Comparison of ENCODE assay signal across 10 cellular contexts in genomic region chr10:114266521-114266920, GRCh38. TPM values are rescaled to one million over a fixed set of nuclear protein-coding genes. Genes with fewer than 3 reads are reported as not detected.
DNase-seq lines count a peak whose midpoint lies in the region; ATAC-seq, FAIRE-seq and TF ChIP-seq lines count a peak whose summit lies in the region.
"Had no signal": no experiment of that assay in that cellular context is flagged by ENCODE, and none has a peak within 500 bp of the region (broad histone marks: within the 10 kb centered on the region; RNA-seq: fewer than 3 reads in every experiment).

No MANE protein-coding gene starts in this region.

- DNase-seq in A172 (ENCODE audit: low spot score) (peak; percentile 67), NCI-H1092 treated with DMSO at 0.1 percent for 48 hours (lab: John Stamatoyannopoulos, UW) (peak; percentile 69), body of pancreas (peak; percentile 76 to 91 (median 88)), keratinocyte (ENCODE audit: low read depth, low spot score) (no peak), T-helper 17 cell (no peak), NCI-H1417 (lab: John Stamatoyannopoulos, UW) (no peak)
- DNase-seq in natural killer cell treated with Interleukin-12 subunit alpha and Interleukin-12 subunit beta and Interleukin-15 and Interleukin-18, amount 100 ng/mL, for 72 hours (ENCODE audit: low spot score): no peak

- H3K4me3 Mint-ChIP-seq in T-helper 17 cell: no peak overlapping the region
- H3K4me3 Mint-ChIP-seq in natural killer cell treated with Interleukin-12 subunit alpha and Interleukin-12 subunit beta and Interleukin-15 and Interleukin-18, amount 100 ng/mL, for 72 hours: no peak overlapping the region

- H3K27me3 Mint-ChIP-seq in T-helper 17 cell: peaks cover 22% of the 10 kb centered on the region
- peaks cover 0 to 6% of the 10 kb centered on the region in 2 donors for H3K27me3 Mint-ChIP-seq in natural killer cell treated with Interleukin-12 subunit alpha and Interleukin-12 subunit beta and Interleukin-15 and Interleukin-18, amount 100 ng/mL, for 72 hours

- H3K27ac Mint-ChIP-seq in T-helper 17 cell: no peak overlapping the region
- no peak overlapping the region for H3K27ac Mint-ChIP-seq in natural killer cell treated with Interleukin-12 subunit alpha and Interleukin-12 subunit beta and Interleukin-15 and Interleukin-18, amount 100 ng/mL, for 72 hours

- no peaks in the 10 kb centered on the region for H4K20me1 ChIP-seq in keratinocyte (ENCODE audit: control insufficient read depth, extremely low read depth, insufficient read depth, low read length)

- no peaks in the 10 kb centered on the region for H3K9me3 Mint-ChIP-seq in natural killer cell treated with Interleukin-12 subunit alpha and Interleukin-12 subunit beta and Interleukin-15 and Interleukin-18, amount 100 ng/mL, for 72 hours

- H3K36me3 ChIP-seq in body of pancreas (replicated peaks in 1 of 2; ENCODE audit: insufficient read depth in 1 of 2, low read depth in 2 of 2): no peaks in the 10 kb centered on the region
- H3K36me3 ChIP-seq in keratinocyte (ENCODE audit: control insufficient read depth in 2 of 2, extremely low read depth in 1 of 2, insufficient read depth in 2 of 2, low read length in 2 of 2): no peaks in the 10 kb centered on the region
- H3K36me3 ChIP-seq: vagina had no signal

- peak overlapping the region in 3 of 4 donors; percentile 31 to 64 (median 62) for H3K27ac ChIP-seq in body of pancreas
- H3K27ac ChIP-seq in keratinocyte (ENCODE audit: control insufficient read depth, insufficient read depth, low read length): peak overlapping the region; percentile 61
- H3K27ac ChIP-seq: vagina had no signal

- H3K9me3 ChIP-seq in body of pancreas: no peaks in the 10 kb centered on the region
- H3K9me3 ChIP-seq in keratinocyte (ENCODE audit: control insufficient read depth, low read depth, low read length): no peaks in the 10 kb centered on the region
- no peaks in the 10 kb centered on the region for H3K9me3 ChIP-seq in T-helper 17 cell (ENCODE audit: control insufficient read depth, low read length, poor library complexity, severe bottlenecking)
- H3K9me3 ChIP-seq: vagina had no signal

- TF ChIP-seq POLR2A in body of pancreas (IDR thresholded peaks at IDR 0.05): no peak

- no peak for TF ChIP-seq CTCF in body of pancreas (IDR thresholded peaks at IDR 0.05)
- no peak for TF ChIP-seq CTCF in keratinocyte (optimal IDR thresholded peaks at IDR 0.05 in 1 of 3, IDR thresholded peaks at IDR 0.05 in 1 of 3, conservative IDR thresholded peaks at IDR 0.05 in 1 of 3; ENCODE audit: extremely low read depth in 1 of 3, insufficient read depth in 2 of 3, low read length in 3 of 3)

- H2AFZ ChIP-seq in keratinocyte (ENCODE audit: control insufficient read depth, low read length): no peak overlapping the region

- intact Hi-C loops in body of pancreas (cut with DNase I): no loop called here

- peak; percentile 96 for FAIRE-seq in keratinocyte (lab: Jason Lieb, UNC)
- FAIRE-seq: TTC549 had no signal

- no peaks in the 10 kb centered on the region for H3K36me3 Mint-ChIP-seq in T-helper 17 cell (ENCODE audit: low read depth)
- no peaks in the 10 kb centered on the region for H3K36me3 Mint-ChIP-seq in natural killer cell treated with Interleukin-12 subunit alpha and Interleukin-12 subunit beta and Interleukin-15 and Interleukin-18, amount 100 ng/mL, for 72 hours

- no peaks in the 10 kb centered on the region for H3K27me3 ChIP-seq in body of pancreas
- no peaks in the 10 kb centered on the region for H3K27me3 ChIP-seq in keratinocyte (ENCODE audit: control insufficient read depth, extremely low read depth, insufficient read depth, low read length)
- H3K27me3 ChIP-seq: vagina had no signal

- dilution Hi-C loops in keratinocyte (cut with MboI; ENCODE audit: extremely low pct_ligation_motif_present, low sequenced_read_pairs): no loop called here

- H3K4me3 ChIP-seq in body of pancreas: no peak overlapping the region
- H3K4me3 ChIP-seq in keratinocyte (ENCODE audit: control insufficient read depth in 2 of 3, extremely low read depth in 1 of 3, insufficient read depth in 2 of 3, low read depth in 1 of 3, low read length in 3 of 3): no peak overlapping the region
- H3K4me3 ChIP-seq: vagina had no signal

- ATAC-seq in body of pancreas (peak; percentile 99), T-helper 17 cell (no peak), GM21526 (IDR thresholded peaks at IDR 0.05; ENCODE audit: low FRiP score, unreplicated experiment) (no peak)
- no peak for ATAC-seq in natural killer cell treated with Interleukin-12 subunit alpha and Interleukin-12 subunit beta and Interleukin-15 and Interleukin-18, amount 100 ng/mL, for 72 hours

- peak overlapping the region; percentile 43 for H3K9ac ChIP-seq in keratinocyte (ENCODE audit: control insufficient read depth, extremely low read depth, insufficient read depth, low read length)

- no peaks in the 10 kb centered on the region for H3K9me1 ChIP-seq in keratinocyte (ENCODE audit: control insufficient read depth, extremely low read depth, insufficient read depth, low read length)

- peak overlapping the region; percentile 61 for H3K4me2 ChIP-seq in keratinocyte (ENCODE audit: control insufficient read depth, extremely low read depth, insufficient read depth, low read depth, low read length)

- no peaks in the 10 kb centered on the region for H3K79me2 ChIP-seq in keratinocyte (ENCODE audit: control insufficient read depth, insufficient read depth, low read length)

- 4 to 17% methylated on average over 5 of the region's 5 CpGs for WGBS in body of pancreas, 2 donors

- H3K4me1 ChIP-seq in body of pancreas (peaks cover 34% of the 10 kb centered on the region), keratinocyte (ENCODE audit: control insufficient read depth, extremely low read depth, insufficient read depth, low read length) (peaks cover 28% of the 10 kb centered on the region)

- no peaks in the 10 kb centered on the region for H3K4me1 Mint-ChIP-seq in T-helper 17 cell
- no peaks in the 10 kb centered on the region for H3K4me1 Mint-ChIP-seq in natural killer cell treated with Interleukin-12 subunit alpha and Interleukin-12 subunit beta and Interleukin-15 and Interleukin-18, amount 100 ng/mL, for 72 hours (ENCODE audit: low read depth in 2 of 2)

RNA-seq across cellular contexts. Expression of gene VWA2, which starts 27.5 kb away (rescaled TPM):
- total RNA-seq in A172 (2014; rRNA removed; shearing (Covaris generic)): 0.14 TPM in 1 of 2 replicates, not detected in the other
- total RNA-seq in body of pancreas (10 to 100 TPM; 10.5 to 15.3 TPM), T-helper 17 cell (not detected)
- 0.35 to 0.49 TPM (median 0.41 TPM) in 3 replicates for polyA plus RNA-seq in keratinocyte
- polyA plus RNA-seq in keratinocyte (2011; ENCODE audit: low read depth): not detected
- polyA plus RNA-seq in keratinocyte (2011; cell fraction: cytosol; rRNA removed): 0.06 and 0.14 TPM in 2 replicates
- polyA plus RNA-seq in keratinocyte (2011; cell fraction: nucleus; rRNA removed): 1.1 TPM in 2 replicates
- polyA plus RNA-seq in keratinocyte (2012; ENCODE audit: low replicate concordance): 0.38 and 0.48 TPM in 2 replicates
- 0.66 to 0.93 TPM (median 0.73 TPM) in 3 replicates for polyA minus RNA-seq in keratinocyte
- polyA minus RNA-seq in keratinocyte (2011; cell fraction: cytosol; rRNA and poly(A)+ RNA removed): 1.5 TPM
- polyA minus RNA-seq in keratinocyte (2011; cell fraction: nucleus; rRNA and poly(A)+ RNA removed): 2.1 and 2.7 TPM in 2 replicates
- total RNA-seq in natural killer cell treated with Interleukin-12 subunit alpha and Interleukin-12 subunit beta and Interleukin-15 and Interleukin-18, amount 100 ng/mL, for 72 hours: not detected

Comparison
In these comparisons a context has a peak if more than half of its experiments do, and no peak if none do; other contexts are left out.
1. DNase-seq: peak in A172 (single experiment), NCI-H1092 treated with DMSO at 0.1 percent for 48 hours (single experiment) and body of pancreas (4 of 4); none in keratinocyte (single experiment), T-helper 17 cell (0 of 3), NCI-H1417 (0 of 3) and natural killer cell treated with Interleukin-12 subunit alpha and Interleukin-12 subunit beta and Interleukin-15 and Interleukin-18, amount 100 ng/mL, for 72 hours (single experiment).
2. RNA of gene VWA2, which starts 27.5 kb away (total RNA-seq): 10.5 to 15.3 TPM in body of pancreas; 0.14 TPM in A172, not detected in T-helper 17 cell and not detected in natural killer cell treated with Interleukin-12 subunit alpha and Interleukin-12 subunit beta and Interleukin-15 and Interleukin-18, amount 100 ng/mL, for 72 hours; every median in the first group is over 10 times any median in the second.